ENCODE assay signal across 1 cellular context in the genomic region with DNA sequence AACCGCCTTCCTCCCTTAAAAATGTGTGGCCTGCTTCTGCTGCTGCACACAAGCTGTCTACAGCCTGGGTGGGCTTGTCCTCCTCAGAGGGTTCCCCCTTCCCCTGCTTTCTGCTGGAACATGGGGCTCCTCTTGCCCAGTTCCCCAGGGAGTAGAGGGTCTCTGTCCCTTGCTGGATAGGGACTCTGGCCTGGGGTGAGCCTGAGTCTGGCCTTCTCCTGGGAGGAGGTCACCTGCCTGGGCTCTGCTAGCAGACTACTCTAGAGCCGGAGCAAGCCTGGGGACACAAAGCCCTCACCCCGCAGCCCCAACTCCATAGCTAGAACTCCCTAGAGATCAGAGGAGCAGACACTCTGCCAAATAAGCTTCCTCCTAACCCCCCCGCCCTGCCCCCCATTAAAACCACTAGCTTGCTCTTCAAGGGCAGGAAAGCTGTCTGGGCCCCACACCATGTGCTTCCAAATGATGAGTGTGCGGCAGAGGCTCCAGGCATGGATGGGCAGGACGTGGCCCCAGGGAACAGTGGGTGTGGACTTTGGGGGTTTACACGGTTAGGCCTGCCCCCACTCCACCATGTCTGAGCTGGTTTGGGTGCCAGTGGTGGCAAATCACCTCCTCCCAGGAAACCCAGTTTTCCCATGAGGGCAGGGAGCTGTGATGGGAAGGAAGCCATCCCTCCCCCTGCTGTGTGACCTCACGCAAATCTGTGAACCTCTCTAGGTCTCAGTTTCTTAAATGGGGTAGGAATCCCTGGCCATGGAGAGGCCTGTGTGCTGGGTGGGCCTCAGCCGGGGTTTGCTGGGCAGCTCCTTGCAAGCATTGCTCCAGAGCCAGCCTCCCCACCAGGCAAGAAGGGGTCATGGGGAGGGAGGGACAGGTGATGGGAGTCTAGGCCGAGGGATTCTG.
TF ChIP-seq lines count a peak whose summit lies in the region.

No MANE protein-coding gene starts in this region.

TF ChIP-seq in K562, 482 proteins besides CTCF, POLR2A, EP300 and RAD21:
- TF ChIP-seq BMI1 (IDR thresholded peaks at IDR 0.05; ENCODE audit: low read length) (no peak), PCBP1 (IDR thresholded peaks at IDR 0.05; ENCODE audit: low read depth, low read length, poor library complexity, severe bottlenecking) (no peak), NR3C1 (CRISPR knock-in tag; IDR thresholded peaks at IDR 0.05) (no peak), MYBL2 (IDR thresholded peaks at IDR 0.05; ENCODE audit: low read depth) (no peak), MYBL2 (CRISPR knock-in tag; IDR thresholded peaks at IDR 0.05; ENCODE audit: borderline replicate concordance) (no peak), RBFOX2 (IDR thresholded peaks at IDR 0.05; ENCODE audit: low read depth, low read length) (0 out of 2 replicates have a peak, but pooled peaks have one; percentile 10), PHF21A (IDR thresholded peaks at IDR 0.05; ENCODE audit: borderline replicate concordance, low read depth) (no peak), ETV5 (CRISPR knock-in tag; IDR thresholded peaks at IDR 0.05; ENCODE audit: low read depth) (no peak), ZSCAN29 (IDR thresholded peaks at IDR 0.05) (no peak), POLR2G (IDR thresholded peaks at IDR 0.05; ENCODE audit: low read depth, low read length) (peak; percentile 22; the same call in 1 of the 2 replicates), ZNF699 (CRISPR knock-in tag; IDR thresholded peaks at IDR 0.05; ENCODE audit: insufficient replicate concordance) (no peak), U2AF2 (optimal IDR thresholded peaks at IDR 0.05; ENCODE audit: low read depth, low read length) (no peak), RFX7 (CRISPR knock-in tag; IDR thresholded peaks at IDR 0.05) (no peak), MAFK (IDR thresholded peaks at IDR 0.05; ENCODE audit: low read length) (no peak)
- TF ChIP-seq, protein P1, sequence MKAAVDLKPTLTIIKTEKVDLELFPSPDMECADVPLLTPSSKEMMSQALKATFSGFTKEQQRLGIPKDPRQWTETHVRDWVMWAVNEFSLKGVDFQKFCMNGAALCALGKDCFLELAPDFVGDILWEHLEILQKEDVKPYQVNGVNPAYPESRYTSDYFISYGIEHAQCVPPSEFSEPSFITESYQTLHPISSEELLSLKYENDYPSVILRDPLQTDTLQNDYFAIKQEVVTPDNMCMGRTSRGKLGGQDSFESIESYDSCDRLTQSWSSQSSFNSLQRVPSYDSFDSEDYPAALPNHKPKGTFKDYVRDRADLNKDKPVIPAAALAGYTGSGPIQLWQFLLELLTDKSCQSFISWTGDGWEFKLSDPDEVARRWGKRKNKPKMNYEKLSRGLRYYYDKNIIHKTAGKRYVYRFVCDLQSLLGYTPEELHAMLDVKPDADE (conservative IDR thresholded peaks at IDR 0.05; ENCODE audit: control insufficient read depth, low read depth, low read length): no peak
- TF ChIP-seq, protein P2, sequence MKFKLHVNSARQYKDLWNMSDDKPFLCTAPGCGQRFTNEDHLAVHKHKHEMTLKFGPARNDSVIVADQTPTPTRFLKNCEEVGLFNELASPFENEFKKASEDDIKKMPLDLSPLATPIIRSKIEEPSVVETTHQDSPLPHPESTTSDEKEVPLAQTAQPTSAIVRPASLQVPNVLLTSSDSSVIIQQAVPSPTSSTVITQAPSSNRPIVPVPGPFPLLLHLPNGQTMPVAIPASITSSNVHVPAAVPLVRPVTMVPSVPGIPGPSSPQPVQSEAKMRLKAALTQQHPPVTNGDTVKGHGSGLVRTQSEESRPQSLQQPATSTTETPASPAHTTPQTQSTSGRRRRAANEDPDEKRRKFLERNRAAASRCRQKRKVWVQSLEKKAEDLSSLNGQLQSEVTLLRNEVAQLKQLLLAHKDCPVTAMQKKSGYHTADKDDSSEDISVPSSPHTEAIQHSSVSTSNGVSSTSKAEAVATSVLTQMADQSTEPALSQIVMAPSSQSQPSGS (CRISPR knock-in tag; IDR thresholded peaks at IDR 0.05): no peak
